ENCODE assay signal across 12 cellular contexts in genomic region chr2:157418215-157418614, GRCh38. TPM values are rescaled to one million over a fixed set of nuclear protein-coding genes. Genes with fewer than 3 reads are reported as not detected.
DNase-seq lines count a peak whose midpoint lies in the region; ATAC-seq, FAIRE-seq and TF ChIP-seq lines count a peak whose summit lies in the region.
"Had no signal": no experiment of that assay in that cellular context is flagged by ENCODE, and none has a peak within 500 bp of the region (broad histone marks: within the 10 kb centered on the region; RNA-seq: fewer than 3 reads in every experiment).

No MANE protein-coding gene starts in this region.

- H3K4me1 ChIP-seq in small intestine (ENCODE audit: control insufficient read depth in 2 of 2, insufficient read depth in 1 of 2, low read depth in 1 of 2, low read length in 1 of 2), result no peaks in the 10 kb centered on the region
- H3K4me1 ChIP-seq: A549 had no signal

- peaks cover 86% of the 10 kb centered on the region for H3K36me3 Mint-ChIP-seq in activated naive CD8-positive, alpha-beta T cell treated with anti-CD3 and anti-CD28 coated beads for 36 hours
- no peaks in the 10 kb centered on the region for H3K36me3 Mint-ChIP-seq in MCF 10A (ENCODE audit: insufficient read depth, unreplicated experiment)

- no peak for ATAC-seq in HG03457 (IDR thresholded peaks at IDR 0.05; ENCODE audit: unreplicated experiment)
- ATAC-seq: A549 had no signal

- CTCF ChIA-PET in MCF 10A (lab: Yijun Ruan, JAX), result interaction anchor here (0.9 to 1.2 kb wide), 2 partner anchors 53 to 92 kb away, joined by 3 to 5 read pairs; no protein-coding TSS in a partner anchor

- no TSS peak for BruUV-seq in MCF 10A (replicated peaks; lab: Mats Ljungman, UMichigan)

- intact Hi-C loops in MCF 10A (cut with micrococcal nuclease), result no loop called here

- peak overlapping the region; percentile 98 for H3K27ac Mint-ChIP-seq in activated naive CD8-positive, alpha-beta T cell treated with anti-CD3 and anti-CD28 coated beads for 36 hours
- H3K27ac Mint-ChIP-seq in MCF 10A (ENCODE audit: low read depth, unreplicated experiment), result no peak overlapping the region

- H3K4me3 ChIP-seq in small intestine (ENCODE audit: low read depth in 1 of 2, low read length in 2 of 2), result no peak overlapping the region
- H3K4me3 ChIP-seq: A549, coronary artery, ovary had no signal

- whole genome bisulfite sequencing in small intestine, 3 donors, result 62 to 69% (median 67%) methylated on average over 4 of the region's 4 CpGs

- no peaks in the 10 kb centered on the region for H3K9me3 Mint-ChIP-seq in activated naive CD8-positive, alpha-beta T cell treated with anti-CD3 and anti-CD28 coated beads for 36 hours
- H3K9me3 Mint-ChIP-seq in MCF 10A (ENCODE audit: unreplicated experiment), result no peaks in the 10 kb centered on the region

- H3K36me3 ChIP-seq in small intestine (ENCODE audit: control insufficient read depth in 2 of 2, insufficient read depth in 2 of 2, low read length in 2 of 2), result peaks cover 3 to 7% of the 10 kb centered on the region in 2 donors
- H3K36me3 ChIP-seq: ovary had no signal

- no peak for FAIRE-seq in small intestine (lab: Jason Lieb, UNC)
- FAIRE-seq: A549 had no signal

- DNase-seq in activated CD4-positive, alpha-beta T cell treated with anti-CD3 and anti-CD28 coated beads for 48 hours, result peak; percentile 31
- DNase-seq in activated CD4-positive, alpha-beta T cell treated with anti-CD3 and anti-CD28 coated beads for 1 hour, result no peak
- DNase-seq in NOMO-1 (lab: John Stamatoyannopoulos, UW; ENCODE audit: unreplicated experiment in 2 of 2) (peak; percentile 33 to 82), small intestine (peak; percentile 56), NCI-H82 treated with DMSO at 0.1 percent for 48 hours (lab: John Stamatoyannopoulos, UW; ENCODE audit: unreplicated experiment) (no peak), MCF 10A (ENCODE audit: unreplicated experiment) (no peak)
- no peak for DNase-seq in activated naive CD8-positive, alpha-beta T cell treated with anti-CD3 and anti-CD28 coated beads for 36 hours
- DNase-seq: NCI-H1694, ovary had no signal

- peak overlapping the region; percentile 73 for H3K4me3 Mint-ChIP-seq in activated naive CD8-positive, alpha-beta T cell treated with anti-CD3 and anti-CD28 coated beads for 36 hours
- H3K4me3 Mint-ChIP-seq in MCF 10A (ENCODE audit: unreplicated experiment), result no peak overlapping the region

- POLR2A ChIA-PET in MCF 10A (lab: Yijun Ruan, JAX), result no interaction called here

- peaks cover 86% of the 10 kb centered on the region for H3K4me1 Mint-ChIP-seq in activated naive CD8-positive, alpha-beta T cell treated with anti-CD3 and anti-CD28 coated beads for 36 hours
- H3K4me1 Mint-ChIP-seq in MCF 10A (ENCODE audit: insufficient read depth, unreplicated experiment), result no peaks in the 10 kb centered on the region

- H3K27me3 ChIP-seq in small intestine (ENCODE audit: control insufficient read depth in 2 of 2, insufficient read depth in 2 of 2, low read length in 2 of 2), result no peaks in the 10 kb centered on the region
- H3K27me3 ChIP-seq: ovary had no signal

- TF ChIP-seq CTCF in MCF 10A (IDR thresholded peaks at IDR 0.05; ENCODE audit: unreplicated experiment), result no peak

- no peaks in the 10 kb centered on the region for H3K9me3 ChIP-seq in small intestine (ENCODE audit: control insufficient read depth, low read depth)
- H3K9me3 ChIP-seq: A549, ovary had no signal

- H3K27me3 Mint-ChIP-seq in activated naive CD8-positive, alpha-beta T cell treated with anti-CD3 and anti-CD28 coated beads for 36 hours, result peaks cover 3% of the 10 kb centered on the region
- H3K27me3 Mint-ChIP-seq in MCF 10A (ENCODE audit: insufficient read depth, unreplicated experiment), result no peaks in the 10 kb centered on the region

- H3K27ac ChIP-seq in small intestine (ENCODE audit: low read depth in 1 of 2, low read length in 1 of 2), result peak overlapping the region; percentile 51 to 89
- H3K27ac ChIP-seq: A549, ovary had no signal

RNA-seq across cellular contexts. Expression of gene CYTIP, which starts 25.7 kb away (rescaled TPM):
- total RNA-seq in activated naive CD8-positive, alpha-beta T cell treated with anti-CD3 and anti-CD28 coated beads for 36 hours, result 100 to 1,000 TPM; 302 to 304 TPM
- polyA plus RNA-seq in small intestine, result 10 to 100 TPM in 2 of 3 donors, 1 to 10 TPM in 1; 9.4 to 19.8 (median 15.7) TPM
- 0.19 TPM in 1 of 2 replicates, not detected in the other for total RNA-seq in MCF 10A (2022)

Comparison
In these comparisons a context has a peak if more than half of its experiments do, and no peak if none do; other contexts are left out.
1. DNase-seq: peak in activated CD4-positive, alpha-beta T cell treated with anti-CD3 and anti-CD28 coated beads for 48 hours (single experiment), NOMO-1 (2 of 2) and small intestine (single experiment); none in activated CD4-positive, alpha-beta T cell treated with anti-CD3 and anti-CD28 coated beads for 1 hour (single experiment), activated naive CD8-positive, alpha-beta T cell treated with anti-CD3 and anti-CD28 coated beads for 36 hours (single experiment), NCI-H82 treated with DMSO at 0.1 percent for 48 hours (single experiment) and MCF 10A (single experiment).
2. RNA of gene CYTIP, which starts 25.7 kb away (total RNA-seq): 302 to 304 TPM in activated naive CD8-positive, alpha-beta T cell treated with anti-CD3 and anti-CD28 coated beads for 36 hours; 0.19 TPM in MCF 10A; every median in the first group is over 100 times any median in the second.